In the genomic region with DNA sequence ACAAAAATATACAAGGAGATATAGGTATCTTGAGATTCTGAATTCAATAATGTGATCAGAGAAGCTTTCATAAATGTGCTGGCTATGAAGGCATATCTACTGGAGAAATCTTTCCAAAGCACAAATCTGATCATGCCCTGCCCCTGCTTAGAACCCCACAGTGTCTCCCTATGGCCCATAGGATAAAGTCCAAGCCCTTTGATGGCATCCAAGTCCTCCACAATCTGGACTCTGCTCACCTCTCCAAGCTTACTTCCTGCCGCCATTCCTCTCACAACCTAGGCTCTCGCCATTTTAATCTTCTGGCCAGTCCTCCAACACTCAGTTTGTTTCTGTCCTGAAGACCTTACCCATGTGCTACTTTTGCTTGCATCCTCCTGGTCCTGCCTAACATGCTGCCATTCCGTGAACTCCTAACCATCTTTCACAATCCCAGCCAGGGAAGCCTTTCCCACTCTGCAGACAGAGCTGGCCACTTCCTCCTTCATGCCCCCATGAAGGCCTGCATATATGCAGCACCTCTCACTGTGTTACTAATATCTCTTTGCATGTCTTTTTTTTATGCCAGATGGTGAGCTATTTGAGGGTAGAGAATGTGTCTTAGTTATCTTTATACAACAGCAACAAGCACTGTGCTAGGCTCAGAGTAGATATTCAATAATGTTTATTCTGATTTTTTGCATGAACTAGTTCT, we compare ENCODE assay signal across 25 cellular contexts.
"Had no signal": no experiment of that assay in that cellular context is flagged by ENCODE, and none has a peak within 500 bp of the region (broad histone marks: within the 10 kb centered on the region; RNA-seq: fewer than 3 reads in every experiment).

No MANE protein-coding gene starts in this region.

- H3K9me3 ChIP-seq: ascending aorta, left ventricle myocardium inferior, neutrophil, stomach, thyroid gland, upper lobe of left lung had no signal

- H3K36me3 Mint-ChIP-seq: activated CD8-positive, alpha-beta memory T cell treated with anti-CD3 and anti-CD28 coated beads, Interleukin-2, amount 10 ng/mL, durations not matched to agents 7 days and 5 days; activated naive CD8-positive, alpha-beta T cell treated with anti-CD3 and anti-CD28 coated beads, Interleukin-2, amount 10 ng/mL, durations not matched to agents 7 days and 5 days; stimulated activated naive B cell treated with anti-CD40 and anti-IgM and Interleukin-4, amounts not matched to agents 10 μg/mL and 1 μg/mL and 100 μg/mL, for 72 hours; WTC11 had no signal

- H3K4me3 Mint-ChIP-seq: activated CD8-positive, alpha-beta memory T cell treated with anti-CD3 and anti-CD28 coated beads, Interleukin-2, amount 10 ng/mL, durations not matched to agents 7 days and 5 days; activated CD8-positive, alpha-beta T cell treated with anti-CD3 and anti-CD28 coated beads, Interleukin-2, amount 10 ng/mL, durations not matched to agents 7 days and 5 days; activated naive CD8-positive, alpha-beta T cell treated with anti-CD3 and anti-CD28 coated beads, Interleukin-2, amount 10 ng/mL, durations not matched to agents 7 days and 5 days; nephron; stimulated activated naive B cell treated with anti-CD40 and anti-IgM and Interleukin-4, amounts not matched to agents 10 μg/mL and 1 μg/mL and 100 μg/mL, for 72 hours; T-helper 1 cell treated with Interleukin-12 subunit alpha and Interleukin-12 subunit beta and Interleukin-4 antibody, amounts not matched to agents 30 μg/mL and 1 μg/mL, for 36 hours; WTC11 had no signal

- H3K4me3 ChIP-seq: ascending aorta, coronary artery, dorsolateral prefrontal cortex, left ventricle myocardium inferior, lung, stomach, thyroid gland, upper lobe of left lung had no signal

- ATAC-seq: activated CD8-positive, alpha-beta memory T cell treated with anti-CD3 and anti-CD28 coated beads, Interleukin-2, amount 10 ng/mL, durations not matched to agents 7 days and 5 days; activated CD8-positive, alpha-beta T cell treated with anti-CD3 and anti-CD28 coated beads, Interleukin-2, amount 10 ng/mL, durations not matched to agents 7 days and 5 days; stimulated activated naive B cell treated with anti-CD40 and anti-IgM and Interleukin-4, amounts not matched to agents 10 μg/mL and 1 μg/mL and 100 μg/mL, for 72 hours; WTC11 had no signal

- H3K36me3 ChIP-seq: ascending aorta, brain microvascular endothelial cell, left ventricle myocardium inferior, neutrophil, stomach, thyroid gland, upper lobe of left lung had no signal

- H3K9me3 Mint-ChIP-seq: activated naive CD8-positive, alpha-beta T cell treated with anti-CD3 and anti-CD28 coated beads, Interleukin-2, amount 10 ng/mL, durations not matched to agents 7 days and 5 days; nephron; stimulated activated naive B cell treated with anti-CD40 and anti-IgM and Interleukin-4, amounts not matched to agents 10 μg/mL and 1 μg/mL and 100 μg/mL, for 72 hours; T-helper 1 cell treated with Interleukin-12 subunit alpha and Interleukin-12 subunit beta and Interleukin-4 antibody, amounts not matched to agents 30 μg/mL and 1 μg/mL, for 36 hours; WTC11 had no signal

- DNase-seq: activated CD4-positive, alpha-beta T cell treated with anti-CD3 and anti-CD28 coated beads, Interleukin-2, amount 50 U/mL, for 1 hour; activated CD8-positive, alpha-beta memory T cell treated with anti-CD3 and anti-CD28 coated beads, Interleukin-2, amount 10 ng/mL, durations not matched to agents 7 days and 5 days; activated CD8-positive, alpha-beta T cell treated with anti-CD3 and anti-CD28 coated beads, Interleukin-2, amount 10 ng/mL, durations not matched to agents 7 days and 5 days; activated naive CD4-positive, alpha-beta T cell treated with Interleukin-2 at 50 U/mL for 16 hours; activated naive CD8-positive, alpha-beta T cell treated with anti-CD3 and anti-CD28 coated beads, Interleukin-2, amount 10 ng/mL, durations not matched to agents 7 days and 5 days; activated T-cell treated with anti-CD3 and anti-CD28 coated beads, Interleukin-2, amount 50 U/mL, for 48 hours; brain microvascular endothelial cell; dorsolateral prefrontal cortex; effector memory CD4-positive, alpha-beta T cell; left ventricle myocardium inferior; retina; stimulated activated CD4-positive, alpha-beta T cell treated with anti-CD3 and anti-CD28 coated beads, Interleukin-15, amount 100 ng/mL, for 24 hours; stimulated activated CD4-positive, alpha-beta T cell treated with anti-CD3 and anti-CD28 coated beads, Interleukin-2, amount 100 ng/mL, for 24 hours; stimulated activated naive B cell treated with anti-CD40 and anti-IgM and Interleukin-4, amounts not matched to agents 10 μg/mL and 1 μg/mL and 100 μg/mL, for 72 hours; stomach; T1000; thyroid gland; upper lobe of left lung had no signal

- H3K27ac ChIP-seq: ascending aorta, brain microvascular endothelial cell, coronary artery, left ventricle myocardium inferior, neutrophil, stomach, thyroid gland, upper lobe of left lung had no signal

- H3K27me3 ChIP-seq: ascending aorta, brain microvascular endothelial cell, dorsolateral prefrontal cortex, stomach, thyroid gland, upper lobe of left lung had no signal

- H3K27ac Mint-ChIP-seq: activated CD8-positive, alpha-beta memory T cell treated with anti-CD3 and anti-CD28 coated beads, Interleukin-2, amount 10 ng/mL, durations not matched to agents 7 days and 5 days; activated CD8-positive, alpha-beta T cell treated with anti-CD3 and anti-CD28 coated beads, Interleukin-2, amount 10 ng/mL, durations not matched to agents 7 days and 5 days; activated naive CD8-positive, alpha-beta T cell treated with anti-CD3 and anti-CD28 coated beads, Interleukin-2, amount 10 ng/mL, durations not matched to agents 7 days and 5 days; stimulated activated naive B cell treated with anti-CD40 and anti-IgM and Interleukin-4, amounts not matched to agents 10 μg/mL and 1 μg/mL and 100 μg/mL, for 72 hours; T-helper 1 cell treated with Interleukin-12 subunit alpha and Interleukin-12 subunit beta and Interleukin-4 antibody, amounts not matched to agents 30 μg/mL and 1 μg/mL, for 36 hours; WTC11 had no signal
